ENCODE assay signal across 12 cellular contexts in the genomic region with DNA sequence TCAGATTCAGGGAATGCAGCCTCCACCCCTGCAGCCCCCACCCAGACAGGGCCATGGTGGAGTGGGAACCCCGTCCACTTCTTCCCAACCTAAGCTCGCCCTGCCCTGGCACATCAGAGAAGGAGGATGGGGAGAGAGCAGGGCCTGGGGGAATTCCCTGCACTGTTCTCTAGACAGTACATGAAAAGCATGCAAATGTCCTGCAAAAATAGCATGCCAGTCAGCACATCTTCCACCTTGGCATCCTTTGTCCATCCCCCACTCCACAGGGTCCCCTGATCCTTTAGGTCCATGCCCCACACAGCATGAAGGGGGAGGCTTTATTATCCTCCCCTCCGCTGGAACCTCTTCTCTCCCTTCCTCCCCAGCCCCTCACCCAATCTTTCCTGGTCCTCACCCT.
DNase-seq lines count a peak whose midpoint lies in the region; ATAC-seq and TF ChIP-seq lines count a peak whose summit lies in the region.
"Had no signal": no experiment of that assay in that cellular context is flagged by ENCODE, and none has a peak within 500 bp of the region (broad histone marks: within the 10 kb centered on the region; RNA-seq: fewer than 3 reads in every experiment).

No MANE protein-coding gene starts in this region.

- H2AFZ ChIP-seq in OCI-LY3 (ENCODE audit: low read depth, low read length): 0 out of 2 replicates have a peak overlapping the region, but pooled peaks have one; percentile 3

- peak overlapping the region; percentile 39; the same call in 1 of the 2 replicates for H3K4me3 ChIP-seq in OCI-LY3 (ENCODE audit: low read length)
- H3K4me3 ChIP-seq: upper lobe of left lung had no signal

- TF ChIP-seq CTCF in OCI-LY3 (IDR thresholded peaks at IDR 0.05; ENCODE audit: low read depth, low read length): no peak

- peak overlapping the region; percentile 84 for H3K4me2 ChIP-seq in OCI-LY3 (ENCODE audit: low read length)

- peaks cover 29% of the 10 kb centered on the region for H3K27me3 ChIP-seq in OCI-LY3 (ENCODE audit: low read depth, low read length)
- H3K27me3 ChIP-seq: upper lobe of left lung had no signal

- ATAC-seq in GM18505 (IDR thresholded peaks at IDR 0.05; ENCODE audit: unreplicated experiment) (peak; percentile 67), GM19372 (IDR thresholded peaks at IDR 0.05; ENCODE audit: low read depth, unreplicated experiment) (peak; percentile 73), HG02852 (IDR thresholded peaks at IDR 0.05; ENCODE audit: unreplicated experiment) (peak; percentile 83)
- ATAC-seq: sciatic nerve had no signal

- no peak for TF ChIP-seq POLR2A in GM18505 (IDR thresholded peaks at IDR 0.05; ENCODE audit: borderline replicate concordance, extremely low read depth, insufficient read depth, insufficient read length)

- DNase-seq in cerebellar nuclear complex (lab: John Stamatoyannopoulos, UW) (no peak), HUDEP-2 (lab: John Stamatoyannopoulos, UW; ENCODE audit: unreplicated experiment in 76 of 76) (no peak), NCI-H1436 (lab: John Stamatoyannopoulos, UW) (no peak), SHP77 (lab: John Stamatoyannopoulos, UW) (no peak)
- DNase-seq: Karpas-422, NCI-H2171 treated with DMSO at 0.1 percent for 48 hours, upper lobe of left lung had no signal

- no peaks in the 10 kb centered on the region for H3K9me3 ChIP-seq in OCI-LY3 (ENCODE audit: insufficient read depth, low read length)
- H3K9me3 ChIP-seq: upper lobe of left lung had no signal

- H3K9ac ChIP-seq in OCI-LY3 (ENCODE audit: low read length): no peak overlapping the region; the same call in 1 of the 2 replicates

- H4K20me1 ChIP-seq in OCI-LY3 (ENCODE audit: insufficient read depth, low read length): no peaks in the 10 kb centered on the region

- no peaks in the 10 kb centered on the region for H3K36me3 ChIP-seq in OCI-LY3 (replicated peaks; ENCODE audit: low read depth, low read length)
- H3K36me3 ChIP-seq: upper lobe of left lung had no signal

- H3K4me1 ChIP-seq in OCI-LY3 (ENCODE audit: low read length): peaks cover 31% of the 10 kb centered on the region

- H3K27ac ChIP-seq in OCI-LY3 (ENCODE audit: low read length): no peak overlapping the region

- H3K79me2 ChIP-seq in OCI-LY3 (ENCODE audit: low read length): no peaks in the 10 kb centered on the region
